ENCODE assay signal across 8 cellular contexts in genomic region chr7:100867040-100867795, GRCh38. TPM values are rescaled to one million over a fixed set of nuclear protein-coding genes. Genes with fewer than 3 reads are reported as not detected.
DNase-seq lines count a peak whose midpoint lies in the region; ATAC-seq and TF ChIP-seq lines count a peak whose summit lies in the region.

Gene TRIP6 (plus strand): TSS chr7:100867387. CDS start chr7:100867498, 111 bp downstream.

- H4K20me1 ChIP-seq in BLaER1 treated with 17β-estradiol and CSF1 and Interleukin-3, amounts not matched to agents 10 nM and 100 nM = peaks cover 0 to 23% (median 8%) of the 10 kb centered on the region in 11 experiments; a peak in 12 of 22 replicates

- peaks cover 57 to 81% (median 74%) of the 10 kb centered on the region in 10 experiments for H3K4me1 ChIP-seq in BLaER1 treated with 17β-estradiol and CSF1 and Interleukin-3, amounts not matched to agents 10 nM and 100 nM
- H3K4me1 ChIP-seq in Peyer's patch (peaks cover 6 to 42% (median 12%) of the 10 kb centered on the region in 4 donors), upper lobe of left lung (peaks cover 26 to 39% (median 26%) of the 10 kb centered on the region in 4 donors)

- peak within 1 kb of the TSS; percentile 88 to 99 (median 96) for H3K9ac ChIP-seq in BLaER1 treated with 17β-estradiol and CSF1 and Interleukin-3, amounts not matched to agents 10 nM and 100 nM

- H3K4me3 Mint-ChIP-seq in glutamatergic neuron (ENCODE audit: unreplicated experiment) = peak within 1 kb of the TSS; percentile 90

- DNase-seq in H7 = peak; percentile 99
- peak; percentile 70 to 88 (median 76) for DNase-seq in Peyer's patch
- peak; percentile 40 for DNase-seq in activated naive CD8-positive, alpha-beta T cell treated with anti-CD3 and anti-CD28 coated beads, Interleukin-2, amount 50 U/mL, for 16 hours (ENCODE audit: low read depth, low spot score)
- peak; percentile 54 for DNase-seq in glutamatergic neuron
- DNase-seq in occipital lobe (lab: John Stamatoyannopoulos, UW) = peak; percentile 48
- DNase-seq in upper lobe of left lung = peak; percentile 86 to 92

- peaks cover 31 to 61% (median 52%) of the 10 kb centered on the region in 11 experiments for H3K36me3 ChIP-seq in BLaER1 treated with 17β-estradiol and CSF1 and Interleukin-3, amounts not matched to agents 10 nM and 100 nM
- H3K36me3 ChIP-seq in H7 (replicated peaks; ENCODE audit: control insufficient read depth, insufficient read depth, low read length) = peaks cover 24% of the 10 kb centered on the region
- H3K36me3 ChIP-seq in Peyer's patch = peaks cover 0 to 8% (median 0%) of the 10 kb centered on the region in 3 donors
- H3K36me3 ChIP-seq in upper lobe of left lung = peaks cover 3 to 25% (median 12%) of the 10 kb centered on the region in 4 donors

- 11 to 19% methylated on average over 27 to 38 of the region's 44 CpGs for WGBS in upper lobe of left lung, 2 donors

- ATAC-seq in upper lobe of left lung (ENCODE audit: low FRiP score in 2 of 2) (peak; percentile 77 to 88), GM21515 (IDR thresholded peaks at IDR 0.05; ENCODE audit: unreplicated experiment) (no peak)

- peak within 1 kb of the TSS; percentile 93 to 99 (median 98) for H3K4me2 ChIP-seq in BLaER1 treated with 17β-estradiol and CSF1 and Interleukin-3, amounts not matched to agents 10 nM and 100 nM

- no peak for TF ChIP-seq EP300 in upper lobe of left lung (IDR thresholded peaks at IDR 0.05)

- H3K27me3 Mint-ChIP-seq in glutamatergic neuron (ENCODE audit: unreplicated experiment) = peaks cover 3% of the 10 kb centered on the region

- peaks cover 5% of the 10 kb centered on the region for H3K9me3 Mint-ChIP-seq in glutamatergic neuron (ENCODE audit: unreplicated experiment)

- no peaks in the 10 kb centered on the region for H3K36me3 Mint-ChIP-seq in glutamatergic neuron (ENCODE audit: unreplicated experiment)

- H3K27ac Mint-ChIP-seq in glutamatergic neuron (ENCODE audit: unreplicated experiment) = no peak within 1 kb of the TSS

- H3K27me3 ChIP-seq in BLaER1 treated with 17β-estradiol and CSF1 and Interleukin-3, amounts not matched to agents 10 nM and 100 nM = no peaks in the 10 kb centered on the region
- H3K27me3 ChIP-seq in H7 (ENCODE audit: control insufficient read depth, insufficient read depth, low read length) (no peaks in the 10 kb centered on the region), Peyer's patch (no peaks in the 10 kb centered on the region), upper lobe of left lung (no peaks in the 10 kb centered on the region)

- TF ChIP-seq CTCF in Peyer's patch (IDR thresholded peaks at IDR 0.05) (no peak), glutamatergic neuron (IDR thresholded peaks at IDR 0.05; ENCODE audit: partially characterized antibody, unreplicated experiment) (no peak), upper lobe of left lung (IDR thresholded peaks at IDR 0.05) (peak in 1 of 6 experiments; percentile 6)

- H3K27ac ChIP-seq in BLaER1 treated with 17β-estradiol and CSF1 and Interleukin-3, amounts not matched to agents 10 nM and 100 nM = peak within 1 kb of the TSS; percentile 87 to 98 (median 95)
- H3K27ac ChIP-seq in Peyer's patch (peak within 1 kb of the TSS; percentile 75 to 95 (median 86)), upper lobe of left lung (peak within 1 kb of the TSS; percentile 86 to 97 (median 95))

- TF ChIP-seq POLR2A in Peyer's patch (IDR thresholded peaks at IDR 0.05) = no peak
- peak in 2 of 4 donors; percentile 33 to 68 for TF ChIP-seq POLR2A in upper lobe of left lung (IDR thresholded peaks at IDR 0.05)

- H3K4me3 ChIP-seq in BLaER1 treated with 17β-estradiol and CSF1 and Interleukin-3, amounts not matched to agents 10 nM and 100 nM = peak within 1 kb of the TSS; percentile 76 to 99 (median 95)
- peak within 1 kb of the TSS; percentile 96 for H3K4me3 ChIP-seq in H7 (ENCODE audit: insufficient read depth, low read depth, low read length)
- peak within 1 kb of the TSS; percentile 30 to 71 (median 64) for H3K4me3 ChIP-seq in Peyer's patch
- H3K4me3 ChIP-seq in upper lobe of left lung = peak within 1 kb of the TSS; percentile 62 to 86 (median 74)

- peaks cover 1% of the 10 kb centered on the region for H3K4me1 Mint-ChIP-seq in glutamatergic neuron (ENCODE audit: low read depth, unreplicated experiment)

- H3K9me3 ChIP-seq in BLaER1 treated with 17β-estradiol and CSF1 and Interleukin-3, amounts not matched to agents 10 nM and 100 nM (replicated peaks in 1 of 11) = no peaks in the 10 kb centered on the region
- H3K9me3 ChIP-seq in Peyer's patch (no peaks in the 10 kb centered on the region), upper lobe of left lung (no peaks in the 10 kb centered on the region)

RNA-seq across cellular contexts. Expression of gene TRIP6, which starts in this region (rescaled TPM):
- 95.7 and 118 TPM in 2 replicates for total RNA-seq in H7 (2014; rRNA removed; shearing (Covaris generic))
- total RNA-seq in Peyer's patch (10 to 100 TPM in 3 of 4 donors, 1 to 10 TPM in 1; 8.8 to 22.3 (median 15.4) TPM), glutamatergic neuron (ENCODE audit: unreplicated experiment) (13.1 TPM), occipital lobe (5.8 TPM), upper lobe of left lung (10 to 100 TPM; 17.8 to 74.3 (median 67.3) TPM)

Comparison
In these comparisons a context has a peak if more than half of its experiments do, and no peak if none do; other contexts are left out.
1. DNase-seq: peak in every context shown above with its lines; median percentile 99 in H7; 89 in upper lobe of left lung; 76 in Peyer's patch; 54 in glutamatergic neuron; 48 in occipital lobe; 40 in activated naive CD8-positive, alpha-beta T cell treated with anti-CD3 and anti-CD28 coated beads, Interleukin-2, amount 50 U/mL, for 16 hours.